8 cellular contexts compared by ENCODE assay signal in the genomic region with DNA sequence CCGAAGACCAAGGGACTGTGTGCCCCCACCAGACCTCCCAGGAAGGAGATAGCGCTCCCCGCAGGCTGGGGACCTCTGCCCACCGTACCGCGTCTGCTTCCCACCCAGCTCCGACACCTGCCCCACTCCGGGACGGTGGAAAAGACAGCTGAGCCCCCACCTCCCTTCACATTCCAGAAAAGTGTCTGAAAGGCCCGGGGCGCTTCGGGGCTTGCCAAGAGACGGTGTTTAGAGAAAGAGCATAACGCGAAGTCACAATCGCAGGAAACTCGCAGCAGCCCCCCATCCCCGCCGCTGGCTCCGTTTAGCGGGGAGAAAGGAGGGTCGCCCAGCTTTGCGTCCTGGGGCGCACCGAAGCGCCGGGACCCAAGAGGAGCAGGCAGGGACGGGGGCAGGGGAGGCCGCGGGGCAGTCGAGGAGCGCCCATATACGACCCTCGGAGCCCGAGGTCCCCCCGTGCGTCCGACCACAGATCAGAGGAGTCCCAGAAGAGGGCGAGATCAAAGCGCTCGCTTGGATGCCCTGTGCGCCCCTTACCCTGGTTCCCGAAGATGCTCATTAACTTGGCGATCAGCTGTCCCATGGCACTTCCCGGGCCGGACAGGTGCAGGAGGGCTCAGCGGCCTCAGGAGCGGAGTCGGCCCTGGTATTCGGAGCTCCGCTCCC. TPM values are rescaled to one million over a fixed set of nuclear protein-coding genes. Genes with fewer than 3 reads are reported as not detected.
A peak's percentile ranks its signal among the peaks of the same experiment; 100 is the strongest.
DNase-seq lines count a peak whose midpoint lies in the region; TF ChIP-seq lines count a peak whose summit lies in the region.

No MANE protein-coding gene starts in this region.

- no peaks in the 10 kb centered on the region for H3K36me3 Mint-ChIP-seq in activated naive CD4-positive, alpha-beta T cell treated with anti-CD3 and anti-CD28 coated beads for 36 hours (ENCODE audit: low read depth)

- peaks cover 26% of the 10 kb centered on the region for H3K27me3 ChIP-seq in ectodermal cell (ENCODE audit: control insufficient read depth, insufficient read depth, low read length, poor library complexity, severe bottlenecking)
- no peaks in the 10 kb centered on the region for H3K27me3 ChIP-seq in muscle layer of colon (ENCODE audit: control insufficient read depth in 1 of 2, insufficient read depth in 2 of 2, low read length in 2 of 2)
- peaks cover 8% of the 10 kb centered on the region; the same call in 1 of the 2 replicates for H3K27me3 ChIP-seq in PC-9 (ENCODE audit: insufficient read depth, low read depth)

- peaks cover 16% of the 10 kb centered on the region for H3K4me1 Mint-ChIP-seq in activated naive CD4-positive, alpha-beta T cell treated with anti-CD3 and anti-CD28 coated beads for 36 hours (ENCODE audit: low read depth)

- no peaks in the 10 kb centered on the region for H3K9me2 ChIP-seq in PC-9 (ENCODE audit: insufficient read depth)

- no peak overlapping the region for H2AFZ ChIP-seq in PC-9

- peaks cover 23% of the 10 kb centered on the region for H3K27me3 Mint-ChIP-seq in activated naive CD4-positive, alpha-beta T cell treated with anti-CD3 and anti-CD28 coated beads for 36 hours (ENCODE audit: low read depth)

- no peaks in the 10 kb centered on the region for H3K9me3 Mint-ChIP-seq in activated naive CD4-positive, alpha-beta T cell treated with anti-CD3 and anti-CD28 coated beads for 36 hours

- H3K9me3 ChIP-seq in ectodermal cell (ENCODE audit: control insufficient read depth, low read length) (no peaks in the 10 kb centered on the region), muscle layer of colon (ENCODE audit: low read length) (no peaks in the 10 kb centered on the region), PC-9 (ENCODE audit: insufficient read depth, low read depth) (no peaks in the 10 kb centered on the region)

- no peak overlapping the region for H3K27ac Mint-ChIP-seq in activated naive CD4-positive, alpha-beta T cell treated with anti-CD3 and anti-CD28 coated beads for 36 hours

- H3K4me3 ChIP-seq in ectodermal cell (ENCODE audit: insufficient read depth, low read depth, low read length) (peak overlapping the region; percentile 62), muscle layer of colon (ENCODE audit: low read depth in 1 of 2, low read length in 2 of 2) (peak overlapping the region; percentile 9 to 94), urinary bladder (ENCODE audit: low read depth, low read length) (peak overlapping the region; percentile 43), PC-9 (no peak overlapping the region)

- H4K20me1 ChIP-seq in PC-9 (ENCODE audit: insufficient read depth), result no peaks in the 10 kb centered on the region

- H3K4me3 Mint-ChIP-seq in activated naive CD4-positive, alpha-beta T cell treated with anti-CD3 and anti-CD28 coated beads for 36 hours, result peak overlapping the region; percentile 90

- H3K9ac ChIP-seq in muscle layer of colon (ENCODE audit: low read length), result peak overlapping the region; percentile 87

- intact Hi-C loops in activated naive CD4-positive, alpha-beta T cell treated with anti-CD3 and anti-CD28 coated beads for 36 hours (cut with micrococcal nuclease), result loop anchor here (2.0 to 5.0 kb wide), 2 partner anchors 33 to 72 kb away; no protein-coding TSS in a partner anchor
- intact Hi-C loops in PC-9 (cut with micrococcal nuclease; ENCODE audit: unreplicated experiment), result no loop called here

- TF ChIP-seq CTCF in PC-9 (conservative IDR thresholded peaks at IDR 0.05), result no peak

- H3K4me1 ChIP-seq in ectodermal cell (ENCODE audit: control insufficient read depth, insufficient read depth, low read length) (peaks cover 3% of the 10 kb centered on the region), muscle layer of colon (ENCODE audit: insufficient read depth, low read length) (peaks cover 5% of the 10 kb centered on the region), urinary bladder (ENCODE audit: insufficient read depth) (no peaks in the 10 kb centered on the region), PC-9 (replicated peaks; ENCODE audit: insufficient read depth) (0 out of 2 replicates have a peak, but pooled peaks cover 4% of the 10 kb centered on the region)

- H3K79me2 ChIP-seq in PC-9 (ENCODE audit: low read depth), result no peaks in the 10 kb centered on the region

- peaks cover 8% of the 10 kb centered on the region; the same call in 1 of the 2 replicates for H3F3A ChIP-seq in PC-9 (ENCODE audit: insufficient read depth, low read depth)

- 33 to 40% methylated on average over 51 of the region's 51 CpGs for WGBS in ectodermal cell, 2 experiments
- WGBS in urinary bladder, result 10% methylated on average over 51 of the region's 51 CpGs

- POLR2A ChIA-PET in PC-9 (lab: Charles Lee; ENCODE audit: unreplicated experiment), result interaction anchor here (0.8 kb wide), 2 partner anchors 14 to 240 kb away, joined by 3 to 7 read pairs; a partner anchor contains a TSS

- no peak for DNase-seq in activated naive CD4-positive, alpha-beta T cell treated with anti-CD3 and anti-CD28 coated beads for 36 hours
- DNase-seq in activated naive CD4-positive, alpha-beta T cell treated with anti-CD3 and anti-CD28 coated beads, Interleukin-2, amount 50 U/mL, for 16 hours, result no peak
- DNase-seq in Kasumi-1 (lab: John Stamatoyannopoulos, UW) (no peak), PC-9 (no peak), NCI-H1105 treated with DMSO at 0.1 percent for 48 hours (lab: John Stamatoyannopoulos, UW) (no peak)

- CTCF ChIA-PET in activated naive CD4-positive, alpha-beta T cell treated with anti-CD3 and anti-CD28 coated beads for 36 hours (lab: Charles Lee), result interaction anchor here (0.5 to 6.7 kb wide), 42 partner anchors 9 to 1641 kb away, joined by 3 to 73 read pairs (median 4); a partner anchor contains a TSS
- CTCF ChIA-PET in PC-9 (lab: Charles Lee), result interaction anchor here (0.6 to 1.9 kb wide), 8 partner anchors 10 to 332 kb away, joined by 3 to 9 read pairs (median 6); a partner anchor contains a TSS

- H3K27ac ChIP-seq in ectodermal cell (ENCODE audit: insufficient read depth, low read depth, low read length, poor library complexity, severe bottlenecking) (no peak overlapping the region), muscle layer of colon (ENCODE audit: low read depth, low read length) (peak overlapping the region; percentile 41), urinary bladder (ENCODE audit: low read depth) (no peak overlapping the region), PC-9 (no peak overlapping the region)

- BruUV-seq in PC-9 (replicated peaks; lab: Mats Ljungman, UMichigan), result no TSS peak

- no peak overlapping the region for H3K4me2 ChIP-seq in PC-9

- H3K36me3 ChIP-seq in ectodermal cell (ENCODE audit: control insufficient read depth, insufficient read depth, low read length), result no peaks in the 10 kb centered on the region
- H3K36me3 ChIP-seq in muscle layer of colon (ENCODE audit: insufficient read depth, low read length), result no peaks in the 10 kb centered on the region
- no peaks in the 10 kb centered on the region for H3K36me3 ChIP-seq in urinary bladder (ENCODE audit: insufficient read depth)
- H3K36me3 ChIP-seq in PC-9 (ENCODE audit: low read depth), result no peaks in the 10 kb centered on the region

RNA-seq across cellular contexts. Expression of a gene that starts 0.7 kb away (rescaled TPM):
- total RNA-seq in activated naive CD4-positive, alpha-beta T cell treated with anti-CD3 and anti-CD28 coated beads for 36 hours, result not detected
- polyA plus RNA-seq in ectodermal cell (2013, experiment 1 of 4), result not detected
- polyA plus RNA-seq in ectodermal cell (2013, experiment 2 of 4), result not detected
- not detected for polyA plus RNA-seq in ectodermal cell (2013, experiment 3 of 4)
- not detected for polyA plus RNA-seq in ectodermal cell (2013, experiment 4 of 4)
- total RNA-seq in urinary bladder (0.37 TPM), PC-9 (2021) (not detected in 2 replicates)
- polyA plus RNA-seq in urinary bladder, result not detected

RNA-seq across cellular contexts. Expression of a gene that starts 13.9 kb away (rescaled TPM):
- 1 to 10 TPM; 1.2 to 1.4 TPM for total RNA-seq in activated naive CD4-positive, alpha-beta T cell treated with anti-CD3 and anti-CD28 coated beads for 36 hours
- 0.93 TPM for polyA plus RNA-seq in ectodermal cell (2013, experiment 1 of 4)
- polyA plus RNA-seq in ectodermal cell (2013, experiment 2 of 4), result 0.59 TPM
- 0.85 TPM for polyA plus RNA-seq in ectodermal cell (2013, experiment 3 of 4)
- 2.8 TPM for polyA plus RNA-seq in ectodermal cell (2013, experiment 4 of 4)
- 12.7 TPM for total RNA-seq in urinary bladder
- polyA plus RNA-seq in urinary bladder, result 7.1 TPM
- total RNA-seq in PC-9 (2021), result 2.5 and 2.9 TPM in 2 replicates

RNA-seq across cellular contexts. Expression of a gene that starts 32.2 kb away (rescaled TPM):
- 1 to 10 TPM; 5.3 to 5.9 TPM for total RNA-seq in activated naive CD4-positive, alpha-beta T cell treated with anti-CD3 and anti-CD28 coated beads for 36 hours
- 13.6 TPM for polyA plus RNA-seq in ectodermal cell (2013, experiment 1 of 4)
- polyA plus RNA-seq in ectodermal cell (2013, experiment 2 of 4), result 9.2 TPM
- polyA plus RNA-seq in ectodermal cell (2013, experiment 3 of 4), result 7.6 TPM
- 10.2 TPM for polyA plus RNA-seq in ectodermal cell (2013, experiment 4 of 4)
- total RNA-seq in urinary bladder (9.1 TPM), PC-9 (2021) (21.4 and 26.0 TPM in 2 replicates)
- 7.4 TPM for polyA plus RNA-seq in urinary bladder

RNA-seq across cellular contexts. Expression of a gene that starts 34.8 kb away (rescaled TPM):
- total RNA-seq in activated naive CD4-positive, alpha-beta T cell treated with anti-CD3 and anti-CD28 coated beads for 36 hours, result 1,000 to 10,000 TPM; 3,280 to 3,392 TPM
- 2,712 TPM for polyA plus RNA-seq in ectodermal cell (2013, experiment 1 of 4)
- 2,640 TPM for polyA plus RNA-seq in ectodermal cell (2013, experiment 2 of 4)
- polyA plus RNA-seq in ectodermal cell (2013, experiment 3 of 4), result 3,021 TPM
- polyA plus RNA-seq in ectodermal cell (2013, experiment 4 of 4), result 3,411 TPM
- total RNA-seq in urinary bladder (1,329 TPM), PC-9 (2021) (1,438 and 1,670 TPM in 2 replicates)
- 2,653 TPM for polyA plus RNA-seq in urinary bladder
